Comparison of ENCODE assay signal across 25 cellular contexts in the genomic region with DNA sequence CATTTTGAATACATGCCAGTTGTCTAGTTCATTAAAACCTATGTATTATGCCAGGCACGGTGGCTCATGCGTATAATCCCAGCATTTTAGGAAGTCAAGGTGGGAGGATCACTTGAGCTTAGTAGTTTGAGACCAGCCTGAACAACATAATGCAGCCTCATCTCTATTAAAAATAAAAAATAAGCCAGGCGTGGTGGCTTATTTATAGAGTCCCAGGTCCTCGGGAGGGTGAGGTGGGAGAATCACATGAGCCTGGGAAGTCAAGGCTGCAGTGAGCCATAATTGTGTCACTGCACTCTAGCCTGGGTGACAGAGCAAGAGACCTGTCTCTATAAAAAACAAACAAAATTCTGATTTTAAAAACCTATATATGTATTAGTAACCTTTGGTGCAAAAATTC.
"Had no signal": no experiment of that assay in that cellular context is flagged by ENCODE, and none has a peak within 500 bp of the region (broad histone marks: within the 10 kb centered on the region; RNA-seq: fewer than 3 reads in every experiment).

No MANE protein-coding gene starts in this region.

- H3K27me3 Mint-ChIP-seq: memory B cell; naive B cell; natural killer cell treated with Interleukin-12 subunit alpha and Interleukin-12 subunit beta and Interleukin-15 and Interleukin-18, amount 100 ng/mL, for 72 hours had no signal

- H3K9me3 Mint-ChIP-seq: memory B cell; natural killer cell treated with Interleukin-12 subunit alpha and Interleukin-12 subunit beta and Interleukin-15 and Interleukin-18, amount 100 ng/mL, for 72 hours; neural crest cell had no signal

- ATAC-seq: left colon; natural killer cell treated with Interleukin-12 subunit alpha and Interleukin-12 subunit beta and Interleukin-15 and Interleukin-18, amount 100 ng/mL, for 72 hours; pancreas had no signal

- DNase-seq: dermis blood vessel endothelial cell; effector memory CD4-positive, alpha-beta T cell; erythroblast; head of caudate nucleus; hippocampal formation; islet precursor cell; kidney glomerular epithelial cell; left colon; naive B cell; pancreas; small intestine; stimulated activated CD4-positive, alpha-beta T cell treated with anti-CD3 and anti-CD28 coated beads, Interleukin-1b, Interleukin-23, amount 100 ng/mL, for 48 hours; stimulated activated CD4-positive, alpha-beta T cell treated with anti-CD3 and anti-CD28 coated beads, Interleukin-4, amount 100 ng/mL, for 1 hour; stimulated activated CD8-positive, alpha-beta memory T cell treated with anti-CD3 and anti-CD28 coated beads, Interleukin-4, amount 100 ng/mL, for 48 hours; stimulated activated naive CD4-positive, alpha-beta T cell treated with Interleukin-2 at 50 U/mL for 16 hours; stomach; tibial artery; upper lobe of left lung had no signal

- H3K4me3 Mint-ChIP-seq: memory B cell; naive B cell; natural killer cell treated with Interleukin-12 subunit alpha and Interleukin-12 subunit beta and Interleukin-15 and Interleukin-18, amount 100 ng/mL, for 72 hours; neural crest cell had no signal

- H3K9me3 ChIP-seq: neutrophil, pancreas, stomach, tibial artery, upper lobe of left lung had no signal

- H3K4me3 ChIP-seq: cardiac muscle cell, coronary artery, lung, pancreas, stomach, tibial artery, upper lobe of left lung had no signal

- H3K4me1 Mint-ChIP-seq: memory B cell, naive B cell, neural crest cell had no signal

- H3K27me3 ChIP-seq: cardiac muscle cell, neutrophil, pancreas, stomach, tibial artery, upper lobe of left lung had no signal

- H3K27ac Mint-ChIP-seq: memory B cell; natural killer cell treated with Interleukin-12 subunit alpha and Interleukin-12 subunit beta and Interleukin-15 and Interleukin-18, amount 100 ng/mL, for 72 hours had no signal

- H3K4me1 ChIP-seq: pancreas, stomach, tibial artery, upper lobe of left lung had no signal

- H3K27ac ChIP-seq: cardiac muscle cell, coronary artery, neutrophil, pancreas, stomach, tibial artery, upper lobe of left lung had no signal
